22 cellular contexts compared by ENCODE assay signal in the genomic region with DNA sequence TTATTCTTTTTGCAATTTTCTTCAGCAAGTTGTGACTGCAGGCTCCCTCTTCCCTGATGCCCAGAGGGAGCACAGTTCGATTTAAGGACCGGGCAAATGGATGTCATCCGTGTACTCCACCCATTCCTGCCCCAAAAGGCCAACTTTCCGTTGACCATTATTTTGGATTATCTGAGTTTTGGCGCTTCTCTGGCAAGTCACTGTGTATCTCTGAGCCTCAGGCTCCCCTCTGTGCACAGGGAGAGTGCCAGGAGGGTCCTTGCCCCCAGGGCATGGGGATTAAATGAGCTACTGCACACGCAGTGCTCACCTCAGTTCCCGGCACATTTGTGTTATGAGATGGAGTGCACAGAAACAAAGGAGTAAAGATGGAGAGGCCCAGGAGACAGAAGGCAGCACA. TPM values are rescaled to one million over a fixed set of nuclear protein-coding genes. Genes with fewer than 3 reads are reported as not detected.
A peak's percentile ranks its signal among the peaks of the same experiment; 100 is the strongest.
DNase-seq lines count a peak whose midpoint lies in the region; ATAC-seq and TF ChIP-seq lines count a peak whose summit lies in the region.
"Had no signal": no experiment of that assay in that cellular context is flagged by ENCODE, and none has a peak within 500 bp of the region (broad histone marks: within the 10 kb centered on the region; RNA-seq: fewer than 3 reads in every experiment).

No MANE protein-coding gene starts in this region.

- H3K4me3 Mint-ChIP-seq in central memory CD8-positive, alpha-beta T cell, result peak overlapping the region; percentile 66
- peak overlapping the region; percentile 82 to 94 (median 88) for H3K4me3 Mint-ChIP-seq in immature natural killer cell

- no peaks in the 10 kb centered on the region for H3K36me3 Mint-ChIP-seq in central memory CD8-positive, alpha-beta T cell (ENCODE audit: insufficient read depth)
- H3K36me3 Mint-ChIP-seq in immature natural killer cell, result no peaks in the 10 kb centered on the region
- H3K36me3 Mint-ChIP-seq: IgD-negative memory B cell had no signal

- TF ChIP-seq CTCF in DND-41 (IDR thresholded peaks at IDR 0.05; ENCODE audit: borderline replicate concordance, extremely low read depth, low read length, poor library complexity, severe bottlenecking) (no peak), neutrophil (IDR thresholded peaks at IDR 0.05) (no peak)

- no peaks in the 10 kb centered on the region for H3K36me3 ChIP-seq in DND-41 (ENCODE audit: insufficient read depth, low read length)
- H3K36me3 ChIP-seq in neutrophil, result no peaks in the 10 kb centered on the region

- H3K27ac Mint-ChIP-seq in central memory CD8-positive, alpha-beta T cell (ENCODE audit: low read depth), result no peak overlapping the region
- H3K27ac Mint-ChIP-seq in immature natural killer cell, result peak overlapping the region in 5 of 6 donors; percentile 21 to 89 (median 73)
- H3K27ac Mint-ChIP-seq: CD14-positive monocyte, IgD-negative memory B cell had no signal

- no peaks in the 10 kb centered on the region for H3K9me3 Mint-ChIP-seq in central memory CD8-positive, alpha-beta T cell
- no peaks in the 10 kb centered on the region for H3K9me3 Mint-ChIP-seq in immature natural killer cell

- H3K27me3 ChIP-seq in DND-41 (ENCODE audit: insufficient read depth, low read length, poor library complexity), result no peaks in the 10 kb centered on the region
- H3K27me3 ChIP-seq in neutrophil, result peaks cover 6% of the 10 kb centered on the region

- ATAC-seq in DND-41 (ENCODE audit: insufficient read depth, low read depth) (no peak), GM21717 (IDR thresholded peaks at IDR 0.05; ENCODE audit: unreplicated experiment) (no peak)
- no peak for ATAC-seq in central memory CD8-positive, alpha-beta T cell (replicated peaks; ENCODE audit: extremely low read depth, poor library complexity, severe bottlenecking)

- H3K27ac ChIP-seq in DND-41 (ENCODE audit: low read length), result peak overlapping the region; percentile 88
- peak overlapping the region; percentile 79 for H3K27ac ChIP-seq in neutrophil
- H3K27ac ChIP-seq: HL-60, KMS-11, PC-9 had no signal

- no peak for DNase-seq in DND-41
- DNase-seq in central memory CD8-positive, alpha-beta T cell (ENCODE audit: low spot score in 2 of 2), result no peak
- no peak for DNase-seq in immature natural killer cell
- no peak for DNase-seq in globus pallidus (ENCODE audit: low spot score)
- no peak for DNase-seq in activated CD4-positive, CD25-positive, alpha-beta regulatory T cell treated with anti-CD3 and anti-CD28 coated beads, Interleukin-2, amount 50 U/mL, for 72 hours
- no peak for DNase-seq in amniotic stem cell (lab: John Stamatoyannopoulos, UW)
- DNase-seq: Calu3, DMS79 treated with DMSO at 0.1 percent for 48 hours, MM.1S, NCI-H1048, NCI-H1694 treated with DMSO at 0.1 percent for 48 hours, NCI-H2081, NCI-H2227 treated with DMSO at 0.1 percent for 48 hours, NCI-H526 treated with DMSO at 0.1 percent for 48 hours, PC-9, Right ventricle myocardium superior had no signal

- peak overlapping the region; percentile 70 for H3K9ac ChIP-seq in DND-41 (ENCODE audit: low read depth, low read length)
- H3K9ac ChIP-seq: KMS-11 had no signal

- H3K27me3 Mint-ChIP-seq in central memory CD8-positive, alpha-beta T cell, result peaks cover 44% of the 10 kb centered on the region
- peaks cover 3 to 10% (median 4%) of the 10 kb centered on the region in 3 donors for H3K27me3 Mint-ChIP-seq in immature natural killer cell (ENCODE audit: low read depth in 3 of 3)

- peaks cover 6% of the 10 kb centered on the region; the same call in 1 of the 2 replicates for H3K79me2 ChIP-seq in DND-41 (ENCODE audit: insufficient read depth, low read length)

- H3K4me2 ChIP-seq in DND-41 (ENCODE audit: insufficient read depth, low read length), result peak overlapping the region; percentile 70
- H3K4me2 ChIP-seq: KMS-11, PC-9 had no signal

- no peak overlapping the region for H2AFZ ChIP-seq in DND-41 (ENCODE audit: low read depth, low read length)
- H2AFZ ChIP-seq: PC-9 had no signal

- H3K4me1 ChIP-seq in DND-41 (ENCODE audit: insufficient read depth, low read length) (peaks cover 55% of the 10 kb centered on the region), neutrophil (ENCODE audit: control insufficient read depth in 1 of 2, insufficient read depth in 1 of 2, low read depth in 1 of 2, low read length in 1 of 2) (peaks cover 95 to 100% of the 10 kb centered on the region in 2 experiments)

- peaks cover 31% of the 10 kb centered on the region for H3K4me1 Mint-ChIP-seq in central memory CD8-positive, alpha-beta T cell
- H3K4me1 Mint-ChIP-seq in immature natural killer cell, result peaks cover 39 to 44% of the 10 kb centered on the region in 2 donors

- H4K20me1 ChIP-seq in DND-41 (ENCODE audit: insufficient read depth, low read length), result no peaks in the 10 kb centered on the region

- H3K4me3 ChIP-seq in DND-41 (ENCODE audit: low read depth in 1 of 2, low read length in 2 of 2) (peak overlapping the region in 1 of 2 experiments; percentile 55; a peak in 2 of 4 replicates), neutrophil (ENCODE audit: low read depth in 1 of 2, low read length in 1 of 2) (no peak overlapping the region)
- H3K4me3 ChIP-seq: PC-9 had no signal

- no peaks in the 10 kb centered on the region for H3K9me3 ChIP-seq in DND-41 (ENCODE audit: insufficient read depth, low read length, severe bottlenecking)
- H3K9me3 ChIP-seq in neutrophil, result no peaks in the 10 kb centered on the region

RNA-seq across cellular contexts. Expression of a gene that starts 41.4 kb away (rescaled TPM):
- polyA plus RNA-seq in immature natural killer cell, result 1 to 10 TPM; 1.9 to 8.1 (median 5.1) TPM
